1 cellular context compared by ENCODE assay signal in the genomic region with DNA sequence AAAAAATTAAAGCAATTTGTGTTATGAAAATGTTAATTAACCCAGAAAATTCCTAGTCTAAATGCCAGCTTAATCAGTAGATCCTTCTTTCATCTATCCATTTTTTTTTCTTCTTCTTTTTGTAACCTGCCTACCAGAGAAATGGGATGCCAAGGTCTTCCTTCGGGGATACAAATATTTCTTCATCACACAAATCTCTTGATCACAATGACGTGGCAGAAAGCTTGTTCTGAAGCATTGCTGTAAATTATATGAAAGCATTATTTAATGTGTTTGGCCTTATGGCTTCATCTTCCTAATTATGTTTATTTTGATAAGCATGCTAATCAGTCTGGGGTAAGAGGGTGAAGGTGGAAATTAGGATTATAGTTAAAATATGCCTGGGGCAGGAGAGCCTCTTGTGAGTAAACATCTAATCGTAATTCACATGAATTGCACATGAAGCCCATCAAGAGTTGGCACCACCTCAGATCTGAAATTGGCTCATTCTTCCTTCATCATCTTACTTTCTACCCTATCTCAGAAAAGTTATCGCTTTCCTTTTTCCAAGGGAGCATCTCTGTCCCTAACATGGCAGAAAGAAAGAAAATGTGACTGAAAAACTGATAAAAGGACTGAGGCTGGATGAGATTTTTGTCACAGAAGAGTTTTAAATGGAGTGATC.
TF ChIP-seq lines count a peak whose summit lies in the region.

No MANE protein-coding gene starts in this region.

TF ChIP-seq in SK-N-SH, 30 proteins besides CTCF, POLR2A, EP300 and RAD21 (continued from another document):
- TF ChIP-seq, protein P1, sequence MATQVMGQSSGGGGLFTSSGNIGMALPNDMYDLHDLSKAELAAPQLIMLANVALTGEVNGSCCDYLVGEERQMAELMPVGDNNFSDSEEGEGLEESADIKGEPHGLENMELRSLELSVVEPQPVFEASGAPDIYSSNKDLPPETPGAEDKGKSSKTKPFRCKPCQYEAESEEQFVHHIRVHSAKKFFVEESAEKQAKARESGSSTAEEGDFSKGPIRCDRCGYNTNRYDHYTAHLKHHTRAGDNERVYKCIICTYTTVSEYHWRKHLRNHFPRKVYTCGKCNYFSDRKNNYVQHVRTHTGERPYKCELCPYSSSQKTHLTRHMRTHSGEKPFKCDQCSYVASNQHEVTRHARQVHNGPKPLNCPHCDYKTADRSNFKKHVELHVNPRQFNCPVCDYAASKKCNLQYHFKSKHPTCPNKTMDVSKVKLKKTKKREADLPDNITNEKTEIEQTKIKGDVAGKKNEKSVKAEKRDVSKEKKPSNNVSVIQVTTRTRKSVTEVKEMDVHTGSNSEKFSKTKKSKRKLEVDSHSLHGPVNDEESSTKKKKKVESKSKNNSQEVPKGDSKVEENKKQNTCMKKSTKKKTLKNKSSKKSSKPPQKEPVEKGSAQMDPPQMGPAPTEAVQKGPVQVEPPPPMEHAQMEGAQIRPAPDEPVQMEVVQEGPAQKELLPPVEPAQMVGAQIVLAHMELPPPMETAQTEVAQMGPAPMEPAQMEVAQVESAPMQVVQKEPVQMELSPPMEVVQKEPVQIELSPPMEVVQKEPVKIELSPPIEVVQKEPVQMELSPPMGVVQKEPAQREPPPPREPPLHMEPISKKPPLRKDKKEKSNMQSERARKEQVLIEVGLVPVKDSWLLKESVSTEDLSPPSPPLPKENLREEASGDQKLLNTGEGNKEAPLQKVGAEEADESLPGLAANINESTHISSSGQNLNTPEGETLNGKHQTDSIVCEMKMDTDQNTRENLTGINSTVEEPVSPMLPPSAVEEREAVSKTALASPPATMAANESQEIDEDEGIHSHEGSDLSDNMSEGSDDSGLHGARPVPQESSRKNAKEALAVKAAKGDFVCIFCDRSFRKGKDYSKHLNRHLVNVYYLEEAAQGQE (IDR thresholded peaks at IDR 0.05; ENCODE audit: low read depth, low read length), result no peak
- TF ChIP-seq YY1 (IDR thresholded peaks at IDR 0.05; ENCODE audit: low read depth), result no peak
- TF ChIP-seq SIN3A (IDR thresholded peaks at IDR 0.05; ENCODE audit: borderline replicate concordance, low read depth, low read length), result no peak
- no peak for TF ChIP-seq FOXJ3 (CRISPR knock-in tag; IDR thresholded peaks at IDR 0.05)
- TF ChIP-seq RCOR1 (IDR thresholded peaks at IDR 0.05; ENCODE audit: low read length), result no peak
- TF ChIP-seq NRF1 (IDR thresholded peaks at IDR 0.05; ENCODE audit: low read depth, low read length), result no peak
- no peak for TF ChIP-seq POLR2AphosphoS5 (IDR thresholded peaks at IDR 0.05; ENCODE audit: low read depth, low read length)
- TF ChIP-seq GABPA (IDR thresholded peaks at IDR 0.05; ENCODE audit: low read depth), result no peak
- TF ChIP-seq JUND (IDR thresholded peaks at IDR 0.05), result no peak
- no peak for TF ChIP-seq GATA2 (CRISPR knock-in tag; IDR thresholded peaks at IDR 0.05)
- TF ChIP-seq ELF1 (IDR thresholded peaks at IDR 0.05), result no peak
- TF ChIP-seq FOSL2 (IDR thresholded peaks at IDR 0.05; ENCODE audit: borderline replicate concordance, low read depth), result no peak
- TF ChIP-seq TCF12 (IDR thresholded peaks at IDR 0.05), result no peak
- TF ChIP-seq MXI1 (IDR thresholded peaks at IDR 0.05; ENCODE audit: low read depth, low read length), result no peak
TF ChIP-seq in SK-N-SH: peak in this region for 0.
